In genomic region chr2:60429681-60430080, GRCh38 we compare ENCODE assay signal across 27 cellular contexts.
"Had no signal": no experiment of that assay in that cellular context is flagged by ENCODE, and none has a peak within 500 bp of the region (broad histone marks: within the 10 kb centered on the region; RNA-seq: fewer than 3 reads in every experiment).

No MANE protein-coding gene starts in this region.

- H3K36me3 Mint-ChIP-seq: activated naive CD8-positive, alpha-beta T cell had no signal

- H3K27me3 Mint-ChIP-seq: activated CD8-positive, alpha-beta T cell treated with anti-CD3 and anti-CD28 coated beads for 36 hours; activated naive CD8-positive, alpha-beta T cell; central memory CD8-positive, alpha-beta T cell; dendritic cell treated with granulocyte-macrophage colony-stimulating factor and Interleukin-4, amounts not matched to agents 40 ng/mL and 50 ng/mL, for 4 days had no signal

- DNase-seq: activated CD4-positive, alpha-beta T cell treated with anti-CD3 and anti-CD28 coated beads for 48 hours; activated CD4-positive, alpha-beta T cell treated with anti-CD3 and anti-CD28 coated beads, Interleukin-2, amount 50 U/mL, for 1 hour; activated CD4-positive, alpha-beta T cell treated with anti-CD3 and anti-CD28 coated beads, Interleukin-2, amount 50 U/mL, for 48 hours; activated CD8-positive, alpha-beta memory T cell treated with anti-CD3 and anti-CD28 coated beads for 24 hours; activated CD8-positive, alpha-beta T cell treated with anti-CD3 and anti-CD28 coated beads for 36 hours; activated effector memory CD4-positive, alpha-beta T cell treated with Interleukin-2 at 50 U/mL for 16 hours; activated gamma-delta T cell treated with Interleukin-2 at 50 U/mL for 16 hours; activated naive CD4-positive, alpha-beta T cell treated with anti-CD3 and anti-CD28 coated beads, Interleukin-2, amount 50 U/mL, for 16 hours; activated naive CD4-positive, alpha-beta T cell treated with Interleukin-2 at 50 U/mL for 16 hours; activated T-cell treated with anti-CD3 and anti-CD28 coated beads, Interleukin-2, amount 50 U/mL, for 4 hours; amniotic stem cell; anterior cingulate cortex; brain microvascular endothelial cell; dorsolateral prefrontal cortex; effector memory CD4-positive, alpha-beta T cell; erythroblast; foreskin melanocyte; heart right ventricle; T-helper 2 cell had no signal

- ATAC-seq: activated CD4-positive, CD25-positive, alpha-beta regulatory T cell treated with anti-CD3 and anti-CD28 coated beads, Interleukin-2, amount 50 U/mL, for 24 hours; activated CD8-positive, alpha-beta T cell treated with anti-CD3 and anti-CD28 coated beads for 36 hours; activated T-cell treated with anti-CD3 and anti-CD28 coated beads, Interleukin-2, amount 50 U/mL, for 4 hours; activated T-helper 17 cell treated with anti-CD3 and anti-CD28 coated beads, Interleukin-2, amount 50 U/mL, for 72 hours; gastroesophageal sphincter; heart right ventricle had no signal

- H3K4me1 Mint-ChIP-seq: activated T-helper 17 cell treated with anti-CD3 and anti-CD28 coated beads, Interleukin-2, amount 50 U/mL, for 72 hours; central memory CD8-positive, alpha-beta T cell had no signal

- H3K9me3 Mint-ChIP-seq: activated CD8-positive, alpha-beta T cell treated with anti-CD3 and anti-CD28 coated beads for 36 hours; activated T-cell treated with anti-CD3 and anti-CD28 coated beads, Interleukin-2, amount 50 U/mL, for 4 hours; activated T-helper 17 cell treated with anti-CD3 and anti-CD28 coated beads, Interleukin-2, amount 50 U/mL, for 72 hours; central memory CD8-positive, alpha-beta T cell; dendritic cell treated with granulocyte-macrophage colony-stimulating factor and Interleukin-4, amounts not matched to agents 40 ng/mL and 50 ng/mL, for 4 days had no signal

- H3K4me3 ChIP-seq: coronary artery, dorsolateral prefrontal cortex, esophagus muscularis mucosa, gastroesophageal sphincter, heart right ventricle had no signal

- H3K27ac Mint-ChIP-seq: activated CD8-positive, alpha-beta T cell treated with anti-CD3 and anti-CD28 coated beads for 36 hours; activated naive CD8-positive, alpha-beta T cell; activated T-helper 17 cell treated with anti-CD3 and anti-CD28 coated beads, Interleukin-2, amount 50 U/mL, for 72 hours; dendritic cell treated with granulocyte-macrophage colony-stimulating factor and Interleukin-4, amounts not matched to agents 40 ng/mL and 50 ng/mL, for 4 days had no signal

- H3K4me3 Mint-ChIP-seq: activated CD8-positive, alpha-beta T cell treated with anti-CD3 and anti-CD28 coated beads for 36 hours; activated naive CD8-positive, alpha-beta T cell; activated T-cell treated with anti-CD3 and anti-CD28 coated beads, Interleukin-2, amount 50 U/mL, for 4 hours; activated T-helper 17 cell treated with anti-CD3 and anti-CD28 coated beads, Interleukin-2, amount 50 U/mL, for 72 hours; central memory CD8-positive, alpha-beta T cell; dendritic cell treated with granulocyte-macrophage colony-stimulating factor and Interleukin-4, amounts not matched to agents 40 ng/mL and 50 ng/mL, for 4 days had no signal

- H3K27me3 ChIP-seq: brain microvascular endothelial cell, esophagus muscularis mucosa, gastroesophageal sphincter, heart right ventricle had no signal

- H3K27ac ChIP-seq: brain microvascular endothelial cell, coronary artery, dorsolateral prefrontal cortex, esophagus muscularis mucosa, gastroesophageal sphincter, heart right ventricle had no signal

- H3K9me3 ChIP-seq: esophagus muscularis mucosa, gastroesophageal sphincter had no signal

- H3K36me3 ChIP-seq: brain microvascular endothelial cell, esophagus muscularis mucosa, gastroesophageal sphincter, heart right ventricle had no signal

- H3K4me1 ChIP-seq: esophagus muscularis mucosa, gastroesophageal sphincter had no signal
